12 cellular contexts compared by ENCODE assay signal in the genomic region with DNA sequence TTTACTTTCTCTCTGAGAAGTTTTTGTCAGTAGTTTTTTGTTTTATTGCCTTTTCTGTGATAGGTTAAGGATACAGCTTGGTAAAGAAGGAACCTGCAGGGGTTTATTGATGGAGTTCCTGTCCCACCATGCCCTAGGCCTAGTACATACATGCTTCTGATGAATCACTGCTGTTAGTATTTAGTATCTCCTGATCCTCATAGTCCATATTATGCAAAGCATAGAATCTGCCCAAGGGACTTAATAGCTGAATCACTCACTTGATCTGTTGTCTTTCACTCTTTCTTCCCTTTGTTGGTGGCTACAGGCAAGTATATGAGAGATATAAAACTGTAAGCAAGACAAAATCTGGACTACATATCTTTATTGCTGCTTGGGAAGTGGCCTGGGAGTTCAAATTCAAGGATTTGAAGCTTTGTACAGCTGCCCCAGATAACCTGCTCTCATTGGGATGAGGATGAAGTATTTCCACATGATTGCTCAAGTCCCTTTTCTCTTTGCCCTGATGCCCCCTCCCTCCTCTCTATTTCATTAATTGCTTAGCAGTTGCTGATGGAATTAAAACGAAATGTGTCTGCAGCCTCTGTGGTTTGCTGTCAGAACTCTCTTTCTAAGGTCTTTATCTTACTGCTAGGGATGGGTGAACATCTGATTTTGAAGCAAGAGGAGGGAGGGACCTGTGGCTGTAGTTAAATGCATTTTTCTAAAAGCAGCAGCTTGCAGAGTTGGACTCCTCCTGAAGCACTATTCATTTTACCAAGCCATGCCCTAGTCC.
A peak's percentile ranks its signal among the peaks of the same experiment; 100 is the strongest.
DNase-seq lines count a peak whose midpoint lies in the region; ATAC-seq and TF ChIP-seq lines count a peak whose summit lies in the region.
"Had no signal": no experiment of that assay in that cellular context is flagged by ENCODE, and none has a peak within 500 bp of the region (broad histone marks: within the 10 kb centered on the region; RNA-seq: fewer than 3 reads in every experiment).

No MANE protein-coding gene starts in this region.

- in situ Hi-C loops in GM23248 (cut with MboI): no loop called here

- POLR2A ChIA-PET in AG04449 (lab: Yijun Ruan, JAX): interaction anchor here (0.6 kb wide), 1 partner anchor 69 kb away, joined by 3 read pairs; no protein-coding TSS in a partner anchor
- POLR2A ChIA-PET in activated naive CD8-positive, alpha-beta T cell treated with anti-CD3 and anti-CD28 coated beads, Interleukin-2, amount 10 ng/mL, durations not matched to agents 7 days and 5 days (lab: Charles Lee): no interaction called here

- 41 to 47% methylated on average over 1 of the region's 1 CpG for WGBS in GM23248 (ENCODE audit: low coverage in 1 of 2, low lambda C conversion rate in 2 of 2, missing lambda C conversion rate in 2 of 2), 2 experiments
- WGBS in tibial nerve, 2 donors: 70% methylated on average over 1 of the region's 1 CpG

- ATAC-seq in activated naive CD8-positive, alpha-beta T cell treated with anti-CD3 and anti-CD28 coated beads, Interleukin-2, amount 10 ng/mL, durations not matched to agents 7 days and 5 days (ENCODE audit: low read depth): peak; percentile 14
- ATAC-seq: upper lobe of right lung had no signal

- peak overlapping the region; percentile 24 for H3K27ac Mint-ChIP-seq in activated naive CD8-positive, alpha-beta T cell treated with anti-CD3 and anti-CD28 coated beads, Interleukin-2, amount 10 ng/mL, durations not matched to agents 7 days and 5 days
- peak overlapping the region in 5 of 6 donors; percentile 6 to 51 (median 35) for H3K27ac Mint-ChIP-seq in immature natural killer cell

- H3K4me3 Mint-ChIP-seq in activated naive CD8-positive, alpha-beta T cell treated with anti-CD3 and anti-CD28 coated beads, Interleukin-2, amount 10 ng/mL, durations not matched to agents 7 days and 5 days: no peak overlapping the region
- H3K4me3 Mint-ChIP-seq in immature natural killer cell: no peak overlapping the region

- H3K27ac ChIP-seq in GM23248: peak overlapping the region; percentile 37
- H3K27ac ChIP-seq in tibial nerve: no peak overlapping the region
- H3K27ac ChIP-seq: upper lobe of right lung had no signal

- H4K20me1 ChIP-seq in GM23248 (ENCODE audit: insufficient read depth): 0 out of 2 replicates have a peak, but pooled peaks cover 3% of the 10 kb centered on the region

- CTCF ChIA-PET in AG04449 (lab: Yijun Ruan, JAX): interaction anchor here (0.6 kb wide), 1 partner anchor 548 kb away, joined by 3 read pairs; no protein-coding TSS in a partner anchor

- H3K4me1 ChIP-seq in GM23248 (ENCODE audit: insufficient read depth): peaks cover 7% of the 10 kb centered on the region
- H3K4me1 ChIP-seq in tibial nerve: peaks cover 0 to 18% (median 8%) of the 10 kb centered on the region in 4 donors

- H2AFZ ChIP-seq in GM23248: no peak overlapping the region

- TF ChIP-seq POLR2A in tibial nerve (IDR thresholded peaks at IDR 0.05): no peak

- H3K36me3 ChIP-seq in GM23248 (ENCODE audit: low read depth) (no peaks in the 10 kb centered on the region), tibial nerve (no peaks in the 10 kb centered on the region)
- H3K36me3 ChIP-seq: upper lobe of right lung had no signal

- H3K4me3 ChIP-seq in AG04449 (ENCODE audit: low read depth, low read length): no peak overlapping the region
- no peak overlapping the region for H3K4me3 ChIP-seq in GM23248
- H3K4me3 ChIP-seq in tibial nerve: no peak overlapping the region
- H3K4me3 ChIP-seq: lung, upper lobe of right lung had no signal

- H3K27me3 ChIP-seq in GM23248 (replicated peaks; ENCODE audit: insufficient read depth) (no peaks in the 10 kb centered on the region), tibial nerve (no peaks in the 10 kb centered on the region)
- H3K27me3 ChIP-seq: upper lobe of right lung had no signal

- H3K9ac ChIP-seq in GM23248: no peak overlapping the region

- peaks cover 24% of the 10 kb centered on the region for H3K36me3 Mint-ChIP-seq in activated naive CD8-positive, alpha-beta T cell treated with anti-CD3 and anti-CD28 coated beads, Interleukin-2, amount 10 ng/mL, durations not matched to agents 7 days and 5 days
- H3K36me3 Mint-ChIP-seq in immature natural killer cell: peaks cover 0 to 4% (median 0%) of the 10 kb centered on the region in 3 donors

- no peaks in the 10 kb centered on the region for H3K27me3 Mint-ChIP-seq in activated naive CD8-positive, alpha-beta T cell treated with anti-CD3 and anti-CD28 coated beads, Interleukin-2, amount 10 ng/mL, durations not matched to agents 7 days and 5 days
- H3K27me3 Mint-ChIP-seq in immature natural killer cell (ENCODE audit: low read depth in 3 of 3): peaks cover 0 to 1% (median 0%) of the 10 kb centered on the region in 3 donors

- H3K79me2 ChIP-seq in GM23248 (ENCODE audit: insufficient read depth): peaks cover 88% of the 10 kb centered on the region

- H3K4me2 ChIP-seq in GM23248 (ENCODE audit: unreplicated experiment): no peak overlapping the region

- H3K9me3 ChIP-seq in GM23248 (ENCODE audit: low read depth) (no peaks in the 10 kb centered on the region), tibial nerve (no peaks in the 10 kb centered on the region)
- H3K9me3 ChIP-seq: upper lobe of right lung had no signal

- peaks cover 25% of the 10 kb centered on the region for H3F3A ChIP-seq in GM23248 (ENCODE audit: insufficient read depth)

- TF ChIP-seq CTCF in AG04449 (IDR thresholded peaks at IDR 0.05; ENCODE audit: insufficient read depth, low read length, missing control alignments) (no peak), tibial nerve (IDR thresholded peaks at IDR 0.05) (no peak)

- peaks cover 24% of the 10 kb centered on the region for H3K4me1 Mint-ChIP-seq in activated naive CD8-positive, alpha-beta T cell treated with anti-CD3 and anti-CD28 coated beads, Interleukin-2, amount 10 ng/mL, durations not matched to agents 7 days and 5 days
- peaks cover 25 to 36% of the 10 kb centered on the region in 2 donors for H3K4me1 Mint-ChIP-seq in immature natural killer cell

- H3K9me3 Mint-ChIP-seq in activated naive CD8-positive, alpha-beta T cell treated with anti-CD3 and anti-CD28 coated beads, Interleukin-2, amount 10 ng/mL, durations not matched to agents 7 days and 5 days: peaks cover 6% of the 10 kb centered on the region
- no peaks in the 10 kb centered on the region for H3K9me3 Mint-ChIP-seq in immature natural killer cell

- DNase-seq in AG04449 (ENCODE audit: low read depth, low spot score) (peak; percentile 33), GM23248 (peak; percentile 69), immature natural killer cell (no peak), Ammon's horn (ENCODE audit: low spot score) (no peak), NCI-H2029 (lab: John Stamatoyannopoulos, UW) (no peak), NOMO-1 (lab: John Stamatoyannopoulos, UW; ENCODE audit: unreplicated experiment in 2 of 2) (no peak), tibial nerve (ENCODE audit: low spot score in 2 of 2) (no peak)
- no peak for DNase-seq in activated naive CD8-positive, alpha-beta T cell treated with anti-CD3 and anti-CD28 coated beads, Interleukin-2, amount 10 ng/mL, durations not matched to agents 7 days and 5 days
- DNase-seq: cortex of kidney, DMS79, upper lobe of right lung had no signal

- no peak for TF ChIP-seq EP300 in tibial nerve (IDR thresholded peaks at IDR 0.05)

- no peaks in the 10 kb centered on the region for H3K9me2 ChIP-seq in GM23248 (ENCODE audit: insufficient read depth)

Comparison
In these comparisons a context has a peak if more than half of its experiments do, and no peak if none do; other contexts are left out.
1. DNase-seq: peak in AG04449 (single experiment) and GM23248 (single experiment); none in activated naive CD8-positive, alpha-beta T cell treated with anti-CD3 and anti-CD28 coated beads, Interleukin-2, amount 10 ng/mL, durations not matched to agents 7 days and 5 days (single experiment), immature natural killer cell (0 of 3), Ammon's horn (single experiment), NCI-H2029 (single experiment), NOMO-1 (0 of 2) and tibial nerve (0 of 2).